ENCODE assay signal across 7 cellular contexts in the genomic region with DNA sequence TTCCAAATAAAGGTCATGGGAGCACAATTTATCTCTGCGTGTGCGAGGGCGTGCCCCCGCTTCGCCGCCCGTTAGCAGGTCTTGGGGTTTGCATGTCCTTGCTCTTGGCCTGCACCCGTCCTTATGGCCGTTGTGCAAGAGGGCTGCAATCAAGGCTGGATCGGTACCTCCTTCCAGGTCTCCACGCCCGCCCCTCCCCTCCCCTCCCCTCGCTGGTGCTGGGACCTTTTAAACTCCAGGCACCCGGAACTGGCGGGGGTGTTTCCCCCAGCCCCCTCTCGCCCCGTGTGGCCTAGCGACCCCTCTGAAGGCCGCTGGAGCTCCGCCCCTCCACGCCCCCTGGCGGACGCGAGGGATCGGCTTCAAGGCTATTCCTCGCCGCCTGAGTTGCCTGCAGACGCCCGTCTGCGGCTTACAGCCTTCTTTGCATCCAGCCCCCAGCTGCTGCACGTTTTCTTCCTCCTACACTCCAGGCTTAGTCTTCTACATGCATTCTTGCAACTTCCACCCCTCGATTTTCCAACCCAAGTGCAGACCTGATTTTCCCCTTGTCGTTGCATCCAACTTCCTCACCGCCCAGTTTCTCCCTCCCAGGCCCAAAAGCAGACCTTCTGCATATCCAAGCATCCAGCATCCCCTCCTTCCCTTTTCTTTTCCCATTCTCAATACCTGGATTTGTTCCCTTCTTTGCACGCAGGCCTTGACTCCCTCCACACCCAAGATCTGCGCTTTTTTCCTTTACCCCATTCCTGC. TPM values are rescaled to one million over a fixed set of nuclear protein-coding genes. Genes with fewer than 3 reads are reported as not detected.
DNase-seq lines count a peak whose midpoint lies in the region; ATAC-seq, FAIRE-seq and TF ChIP-seq lines count a peak whose summit lies in the region.

No MANE protein-coding gene starts in this region.

- peaks cover 39% of the 10 kb centered on the region for H3K79me2 ChIP-seq in K562 (ENCODE audit: control insufficient read depth, insufficient read depth, low read length)

- POLR2A ChIA-PET in K562 (lab: Yijun Ruan, JAX), result interaction anchor here (0.6 to 4.6 kb wide), 5 partner anchors 12 to 377 kb away, joined by 3 to 21 read pairs (median 4); a partner anchor contains a TSS

- TF ChIP-seq RAD21 in K562 (CRISPR knock-in tag; conservative IDR thresholded peaks at IDR 0.05 in 1 of 2, IDR thresholded peaks at IDR 0.05 in 1 of 2), result peak; percentile 13 to 52; a peak in 2 of 4 replicates

- TF ChIP-seq EP300 in K562 (IDR thresholded peaks at IDR 0.05; ENCODE audit: low read length), result peak; percentile 78

- under 1% methylated on average over 28 of the region's 36 CpGs for WGBS in K562 (ENCODE audit: insufficient coverage, low coverage, missing lambda C conversion rate)

- peak overlapping the region; percentile 99 for H3K4me2 ChIP-seq in K562 (ENCODE audit: insufficient read depth, low read length)

- H3K4me1 ChIP-seq in K562 (replicated peaks in 1 of 2; ENCODE audit: control insufficient read depth in 2 of 2, insufficient read depth in 2 of 2, low read length in 2 of 2), result peaks cover 8 to 13% of the 10 kb centered on the region in 2 experiments; a peak in 4 of 5 replicates

- intact Hi-C loops in K562 (cut with micrococcal nuclease), result loop anchor here (1.0 kb wide), 1 partner anchor 79 kb away; no protein-coding TSS in a partner anchor

- H3K36me3 ChIP-seq in K562 (ENCODE audit: control insufficient read depth, insufficient read depth, low read length), result peaks cover 45% of the 10 kb centered on the region; the same call in 2 of the 3 replicates

- H2AFZ ChIP-seq in K562 (ENCODE audit: low read depth, low read length), result peak overlapping the region; percentile 74

- in situ Hi-C loops in GM13976 (cut with MboI; ENCODE audit: low sequenced_read_pairs, unreplicated experiment), result no loop called here
- in situ Hi-C loops in K562 (cut with MboI), result no loop called here

- TF ChIP-seq POLR2A in K562 (conservative IDR thresholded peaks at IDR 0.05), result peak; percentile 54; the same call in 1 of the 2 replicates

- H3K27ac ChIP-seq in K562 (ENCODE audit: extremely low read depth, low read depth, low read length), result peak overlapping the region; percentile 80

- H4K20me1 ChIP-seq in K562 (replicated peaks; ENCODE audit: control insufficient read depth, insufficient read depth, low read length), result no peaks in the 10 kb centered on the region

- ATAC-seq in HG02798 (IDR thresholded peaks at IDR 0.05; ENCODE audit: poor library complexity, unreplicated experiment) (peak; percentile 79), K562 (peak; percentile 85)

- peak overlapping the region; percentile 84 for H3K4me3 ChIP-seq in K562
- H3K4me3 ChIP-seq in iPS-11a (ENCODE audit: low read depth, low read length), result peak overlapping the region; percentile 94
- peak overlapping the region; percentile 71 for H3K4me3 ChIP-seq in skeletal muscle cell (ENCODE audit: low read depth, low read length)

- no peaks in the 10 kb centered on the region for H3K9me1 ChIP-seq in K562 (ENCODE audit: control insufficient read depth, insufficient read depth, low read length)

- no peaks in the 10 kb centered on the region for H3K27me3 ChIP-seq in K562 (ENCODE audit: control insufficient read depth in 2 of 2, insufficient read depth in 2 of 2, low read length in 2 of 2)

- H3K9me3 ChIP-seq in K562 (replicated peaks; ENCODE audit: control insufficient read depth, insufficient read depth, low read depth, low read length), result no peaks in the 10 kb centered on the region

- CTCF ChIA-PET in K562 (lab: Yijun Ruan, JAX; ENCODE audit: low intra/inter-chr PET ratio), result interaction anchor here (0.6 to 0.9 kb wide), 2 partner anchors 13 to 79 kb away, joined by 3 to 4 read pairs; no protein-coding TSS in a partner anchor

- TF ChIP-seq CTCF in GM13976 (IDR thresholded peaks at IDR 0.05; ENCODE audit: borderline replicate concordance, control extremely low read depth, extremely low read depth, insufficient read depth, missing control alignments), result peak; percentile 81
- peak; percentile 64 to 84 (median 67) for TF ChIP-seq CTCF in K562 (IDR thresholded peaks at IDR 0.05 in 2 of 3, conservative IDR thresholded peaks at IDR 0.05 in 1 of 3; ENCODE audit: insufficient read depth in 2 of 3, low read depth in 1 of 3, low read length in 3 of 3)

- peak overlapping the region; percentile 81 to 91 for H3K9ac ChIP-seq in K562 (ENCODE audit: insufficient read depth in 1 of 2, low read depth in 2 of 2, low read length in 2 of 2)

- DNase-seq in GM13976 (ENCODE audit: low spot score) (peak; percentile 91), NCI-H1417 (lab: John Stamatoyannopoulos, UW) (peak; percentile 53 to 86 (median 81)), T1000 (lab: John Stamatoyannopoulos, UW) (peak; percentile 70), K562 (ENCODE audit: extremely low read depth in 1 of 4, low spot score in 3 of 4) (peak; percentile 72 to 88 (median 80)), skeletal muscle cell (ENCODE audit: low read depth) (no peak)

- FAIRE-seq in K562 (lab: Jason Lieb, UNC), result no peak

- no TSS peak for BruUV-seq in K562 (replicated peaks; lab: Mats Ljungman, UMichigan)

TF ChIP-seq in K562, 482 proteins besides CTCF, POLR2A, EP300 and RAD21 (continues in another document):
- 0 out of 2 replicates have a peak, but pooled peaks have one; percentile 45 for TF ChIP-seq CTBP1 (IDR thresholded peaks at IDR 0.05; ENCODE audit: borderline replicate concordance)
- peak; percentile 68; the same call in 1 of the 2 replicates for TF ChIP-seq DPF2 (IDR thresholded peaks at IDR 0.05)
- no peak for TF ChIP-seq JUNB (CRISPR knock-in tag; conservative IDR thresholded peaks at IDR 0.05)
- no peak for TF ChIP-seq JUN (IDR thresholded peaks at IDR 0.05; ENCODE audit: borderline replicate concordance, low read depth, low read length)
- no peak for TF ChIP-seq JUN (CRISPR knock-in tag; IDR thresholded peaks at IDR 0.05; ENCODE audit: borderline replicate concordance)
- 0 out of 4 replicates have a peak, but pooled peaks of 1 of the 2 experiments have one; percentile 20 for TF ChIP-seq KDM4B (IDR thresholded peaks at IDR 0.05; ENCODE audit: borderline replicate concordance in 2 of 2, low read depth in 1 of 2)
- TF ChIP-seq ZNF668 (CRISPR knock-in tag; IDR thresholded peaks at IDR 0.05), result no peak
- peak; percentile 61; the same call in 1 of the 2 replicates for TF ChIP-seq MYNN (IDR thresholded peaks at IDR 0.05)
- TF ChIP-seq MYNN (CRISPR knock-in tag; IDR thresholded peaks at IDR 0.05), result no peak
- no peak for TF ChIP-seq RBM15 (IDR thresholded peaks at IDR 0.05; ENCODE audit: insufficient read depth, low read length)
- peak; percentile 88 for TF ChIP-seq POLR2G (IDR thresholded peaks at IDR 0.05; ENCODE audit: low read depth, low read length)

RNA-seq across cellular contexts. Expression of a gene that starts 0.6 kb away (rescaled TPM):
- total RNA-seq in K562 (2011; cell fraction: chromatin; rRNA removed; ENCODE audit: low replicate concordance), result 74.6 and 149 TPM in 2 replicates
- total RNA-seq in K562 (2011; cell fraction: nucleolus; rRNA removed), result 48.2 and 61.6 TPM in 2 replicates
- 74.6 and 93.9 TPM in 2 replicates for total RNA-seq in K562 (2011; cell fraction: nucleoplasm; rRNA removed)
- total RNA-seq in K562 (2014; rRNA removed) (61.9 and 65.9 TPM in 2 replicates), K562 (2014; rRNA removed; fragmentation: Illumina TruSeq; extraction: Trizol) (108 and 114 TPM in 2 replicates), K562 (2015; rRNA removed; fragmentation: Illumina TruSeq; extraction: Trizol) (94.4 and 101 TPM in 2 replicates), K562 (2021) (75.1 and 80.8 TPM in 2 replicates)
- polyA plus RNA-seq in K562 (2011; rRNA removed) (86.7 and 96.4 TPM in 2 replicates), K562 (2014; fragmentation: Illumina TruSeq; extraction: Trizol) (93.5 and 108 TPM in 2 replicates), K562 (2014; fragmentation: Nextera tagmentation; extraction: Ambion mirVana) (100 to 1,000 TPM; 135 to 194 TPM), K562 (2014; rRNA removed) (92.6 and 103 TPM in 2 replicates)
- polyA plus RNA-seq in K562 (2011; cell fraction: cytosol; rRNA removed), result 16.7 and 52.0 TPM in 2 replicates
- polyA plus RNA-seq in K562 (2011; cell fraction: nucleus; rRNA removed), result 53.6 and 109 TPM in 2 replicates
- polyA plus RNA-seq in K562 (2012), result 64.8 and 261 TPM in 2 replicates
- polyA minus RNA-seq in K562 (2011; rRNA and poly(A)+ RNA removed), result 93.3 and 121 TPM in 2 replicates
- 26.4 and 30.7 TPM in 2 replicates for polyA minus RNA-seq in K562 (2011; cell fraction: cytosol; rRNA and poly(A)+ RNA removed)
- polyA minus RNA-seq in K562 (2011; cell fraction: nucleus; rRNA and poly(A)+ RNA removed), result 38.6 and 77.4 TPM in 2 replicates

RNA-seq across cellular contexts. Expression of a gene that starts 11.8 kb away (rescaled TPM):
- total RNA-seq in K562 (2011; cell fraction: chromatin; rRNA removed; ENCODE audit: low replicate concordance), result 74.2 and 145 TPM in 2 replicates
- 25.2 and 33.8 TPM in 2 replicates for total RNA-seq in K562 (2011; cell fraction: nucleolus; rRNA removed)
- total RNA-seq in K562 (2011; cell fraction: nucleoplasm; rRNA removed), result 50.8 and 66.7 TPM in 2 replicates
- 14.4 and 14.9 TPM in 2 replicates for total RNA-seq in K562 (2014; rRNA removed)
- total RNA-seq in K562 (2014; rRNA removed; fragmentation: Illumina TruSeq; extraction: Trizol), result 22.7 and 24.8 TPM in 2 replicates
- 18.9 and 19.1 TPM in 2 replicates for total RNA-seq in K562 (2015; rRNA removed; fragmentation: Illumina TruSeq; extraction: Trizol)
- 17.1 and 19.0 TPM in 2 replicates for total RNA-seq in K562 (2021)
- polyA plus RNA-seq in K562 (2011; rRNA removed), result 18.4 and 25.6 TPM in 2 replicates
- 6.2 and 11.1 TPM in 2 replicates for polyA plus RNA-seq in K562 (2011; cell fraction: cytosol; rRNA removed)
- 23.8 and 27.2 TPM in 2 replicates for polyA plus RNA-seq in K562 (2011; cell fraction: nucleus; rRNA removed)
- 9.0 and 11.3 TPM in 2 replicates for polyA plus RNA-seq in K562 (2012)
- polyA plus RNA-seq in K562 (2014; fragmentation: Illumina TruSeq; extraction: Trizol), result 14.5 and 16.7 TPM in 2 replicates
- 1 to 10 TPM; 3.6 to 3.7 TPM for polyA plus RNA-seq in K562 (2014; fragmentation: Nextera tagmentation; extraction: Ambion mirVana)
- 11.5 and 11.8 TPM in 2 replicates for polyA plus RNA-seq in K562 (2014; rRNA removed)
- polyA minus RNA-seq in K562 (2011; rRNA and poly(A)+ RNA removed), result 57.8 and 62.6 TPM in 2 replicates
- polyA minus RNA-seq in K562 (2011; cell fraction: cytosol; rRNA and poly(A)+ RNA removed), result 18.7 and 22.4 TPM in 2 replicates
- 46.2 and 82.2 TPM in 2 replicates for polyA minus RNA-seq in K562 (2011; cell fraction: nucleus; rRNA and poly(A)+ RNA removed)
